In the genomic region with DNA sequence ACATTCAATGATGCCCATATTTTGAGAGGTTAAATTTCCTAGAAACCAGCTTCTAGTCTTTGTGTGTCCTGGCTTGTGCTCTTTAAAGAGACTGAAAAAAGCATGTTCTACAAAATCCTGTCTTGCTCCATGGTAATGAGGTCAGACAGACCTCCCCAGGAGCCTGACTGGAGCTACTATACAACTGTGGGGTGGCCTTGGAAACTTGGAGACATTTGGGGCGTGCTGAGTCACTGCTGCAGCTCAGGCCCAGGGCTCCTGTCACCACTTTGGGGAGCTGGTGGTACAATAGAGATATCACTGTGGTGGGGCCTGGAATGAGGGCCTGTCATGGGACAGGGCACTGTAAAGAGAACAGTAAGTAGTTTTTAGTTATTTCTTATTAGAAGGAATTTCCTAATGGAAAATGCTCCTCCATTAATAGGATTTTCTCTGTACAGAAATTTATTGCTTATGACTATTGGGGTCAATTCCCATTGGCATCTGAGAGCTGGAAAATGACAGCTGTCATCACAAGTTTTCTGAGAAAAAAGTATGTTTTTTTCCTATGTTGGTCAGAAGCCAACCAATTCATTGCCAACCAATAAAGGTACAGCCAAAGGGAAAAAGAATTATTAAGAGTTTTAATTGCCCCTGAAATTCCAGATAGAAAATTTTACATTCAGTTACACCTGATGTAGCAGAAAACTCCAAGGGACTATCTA, we compare ENCODE assay signal across 9 cellular contexts.
A peak's percentile ranks its signal among the peaks of the same experiment; 100 is the strongest.
DNase-seq lines count a peak whose midpoint lies in the region; TF ChIP-seq lines count a peak whose summit lies in the region.
"Had no signal": no experiment of that assay in that cellular context is flagged by ENCODE, and none has a peak within 500 bp of the region (broad histone marks: within the 10 kb centered on the region; RNA-seq: fewer than 3 reads in every experiment).

No MANE protein-coding gene starts in this region.

- peak; percentile 51 for DNase-seq in HCEC 1CT
- DNase-seq in astrocyte of the hippocampus (ENCODE audit: low read depth, low spot score), result peak; percentile 79
- peak; percentile 24 for DNase-seq in left ventricle myocardium inferior
- peak; percentile 64 for DNase-seq in skeletal muscle cell (ENCODE audit: low read depth)
- no peak for DNase-seq in activated CD4-positive, alpha-beta T cell treated with anti-CD3 and anti-CD28 coated beads, Interleukin-2, amount 50 U/mL, for 48 hours
- DNase-seq in NCI-H2196 treated with DMSO at 0.1 percent for 48 hours (lab: John Stamatoyannopoulos, UW; ENCODE audit: unreplicated experiment), result no peak
- no peak for DNase-seq in central memory CD4-positive, alpha-beta T cell
- no peak for DNase-seq in immature natural killer cell

- H3K4me3 ChIP-seq in left ventricle myocardium inferior, result no peak overlapping the region
- no peak overlapping the region for H3K4me3 ChIP-seq in skeletal muscle cell (ENCODE audit: low read depth, low read length)

- H3K27ac ChIP-seq in left ventricle myocardium inferior (replicated peaks), result peak overlapping the region; percentile 84

- no peak for TF ChIP-seq CTCF in left ventricle myocardium inferior (IDR thresholded peaks at IDR 0.05; ENCODE audit: borderline replicate concordance)

- H3K9me3 ChIP-seq in left ventricle myocardium inferior (replicated peaks), result no peaks in the 10 kb centered on the region

- no peaks in the 10 kb centered on the region for H3K36me3 Mint-ChIP-seq in immature natural killer cell
- H3K36me3 Mint-ChIP-seq: WTC11 had no signal

- intact Hi-C loops in left ventricle myocardium inferior (cut with micrococcal nuclease), result no loop called here

- H3K4me1 Mint-ChIP-seq in immature natural killer cell, result no peaks in the 10 kb centered on the region

- peaks cover 0 to 6% (median 0%) of the 10 kb centered on the region in 3 donors for H3K27me3 Mint-ChIP-seq in immature natural killer cell (ENCODE audit: low read depth in 3 of 3)

- no peak overlapping the region for H3K4me3 Mint-ChIP-seq in immature natural killer cell
- H3K4me3 Mint-ChIP-seq: WTC11 had no signal

- peaks cover 47% of the 10 kb centered on the region for H3K4me1 ChIP-seq in left ventricle myocardium inferior

- no peak overlapping the region for H3K27ac Mint-ChIP-seq in immature natural killer cell

- H3K27me3 ChIP-seq in left ventricle myocardium inferior (ENCODE audit: low read depth), result no peaks in the 10 kb centered on the region

- no peaks in the 10 kb centered on the region for H3K36me3 ChIP-seq in left ventricle myocardium inferior

- no peaks in the 10 kb centered on the region for H3K9me3 Mint-ChIP-seq in immature natural killer cell
- H3K9me3 Mint-ChIP-seq: WTC11 had no signal

Comparison
In these comparisons a context has a peak if more than half of its experiments do, and no peak if none do; other contexts are left out.
1. DNase-seq: peak in HCEC 1CT (single experiment), astrocyte of the hippocampus (single experiment), left ventricle myocardium inferior (single experiment) and skeletal muscle cell (single experiment); none in activated CD4-positive, alpha-beta T cell treated with anti-CD3 and anti-CD28 coated beads, Interleukin-2, amount 50 U/mL, for 48 hours (0 of 2), NCI-H2196 treated with DMSO at 0.1 percent for 48 hours (single experiment), central memory CD4-positive, alpha-beta T cell (single experiment) and immature natural killer cell (0 of 3).